In genomic region chrX:154008521-154008920, GRCh38 we compare ENCODE assay signal across 23 cellular contexts. TPM values are rescaled to one million over a fixed set of nuclear protein-coding genes. Genes with fewer than 3 reads are reported as not detected.
DNase-seq lines count a peak whose midpoint lies in the region; ATAC-seq, FAIRE-seq and TF ChIP-seq lines count a peak whose summit lies in the region.
"Had no signal": no experiment of that assay in that cellular context is flagged by ENCODE, and none has a peak within 500 bp of the region (broad histone marks: within the 10 kb centered on the region; RNA-seq: fewer than 3 reads in every experiment).

No MANE protein-coding gene starts in this region.

- H3K36me3 ChIP-seq in BLaER1 treated with 17β-estradiol and CSF1 and Interleukin-3, amounts not matched to agents 10 nM and 100 nM = peaks cover 18 to 38% (median 33%) of the 10 kb centered on the region in 11 experiments; a peak in 20 of 22 replicates
- 0 out of 2 replicates have a peak, but pooled peaks cover 2% of the 10 kb centered on the region for H3K36me3 ChIP-seq in KMS-11 (ENCODE audit: insufficient read depth)
- peaks cover 0 to 2% of the 10 kb centered on the region in 2 donors for H3K36me3 ChIP-seq in aorta (ENCODE audit: control insufficient read depth in 1 of 2, insufficient read depth in 2 of 2, low read length in 1 of 2)
- H3K36me3 ChIP-seq: adrenal gland, cardiac muscle cell, gastrocnemius medialis, pancreas, SJCRH30 had no signal

- no peak for TF ChIP-seq CTCF in KMS-11 (conservative IDR thresholded peaks at IDR 0.05; ENCODE audit: low read depth, low read length)

- in situ Hi-C loops in G401 (cut with HindIII; ENCODE audit: low sequenced_read_pairs) = no loop called here

- peaks cover 16% of the 10 kb centered on the region for H3K4me1 Mint-ChIP-seq in activated naive CD8-positive, alpha-beta T cell treated with anti-CD3 and anti-CD28 coated beads, Interleukin-2, amount 50 U/mL, for 24 hours
- H3K4me1 Mint-ChIP-seq in activated T-helper 2 cell treated with anti-CD3 and anti-CD28 coated beads, Interferon-gamma antibody, Interleukin-2, Interleukin-4, amounts not matched to agents 10 μg/mL and 5 μg/mL and 100 μg/mL, durations not matched to agents 14 hours and 24 hours and 36 hours (ENCODE audit: low read depth) = peaks cover 6% of the 10 kb centered on the region

- H3K4me3 ChIP-seq in BLaER1 treated with 17β-estradiol and CSF1 and Interleukin-3, amounts not matched to agents 10 nM and 100 nM = peak overlapping the region in 1 of 10 experiments; percentile 35; a peak in 2 of 20 replicates
- H3K4me3 ChIP-seq in KMS-11 (IDR thresholded peaks at IDR 0.05; ENCODE audit: insufficient read depth, low read depth, low read length) = no peak overlapping the region
- H3K4me3 ChIP-seq in aorta (ENCODE audit: low read length in 2 of 2) = no peak overlapping the region
- H3K4me3 ChIP-seq: adrenal gland, cardiac muscle cell, gastrocnemius medialis, pancreas, SJCRH30 had no signal

- peaks cover 0 to 8% (median 0%) of the 10 kb centered on the region in 11 experiments; a peak in 1 of 22 replicates for H3K9me3 ChIP-seq in BLaER1 treated with 17β-estradiol and CSF1 and Interleukin-3, amounts not matched to agents 10 nM and 100 nM (replicated peaks in 1 of 11)
- H3K9me3 ChIP-seq in aorta (ENCODE audit: control insufficient read depth, low read length) = no peaks in the 10 kb centered on the region
- H3K9me3 ChIP-seq: adrenal gland, Caco-2, gastrocnemius medialis, pancreas, SJCRH30 had no signal

- no peaks in the 10 kb centered on the region for H3K9me3 Mint-ChIP-seq in activated naive CD8-positive, alpha-beta T cell treated with anti-CD3 and anti-CD28 coated beads, Interleukin-2, amount 50 U/mL, for 24 hours
- no peaks in the 10 kb centered on the region for H3K9me3 Mint-ChIP-seq in activated T-helper 2 cell treated with anti-CD3 and anti-CD28 coated beads, Interferon-gamma antibody, Interleukin-2, Interleukin-4, amounts not matched to agents 10 μg/mL and 5 μg/mL and 100 μg/mL, durations not matched to agents 14 hours and 24 hours and 36 hours
- H3K9me3 Mint-ChIP-seq: activated T-helper 1 cell treated with anti-CD3 and anti-CD28 coated beads, Interleukin-12 subunit alpha, Interleukin-12 subunit beta, Interleukin-2, Interleukin-4 antibody, amounts not matched to agents 30 ng/mL and 10 ng/mL and 1 ng/mL, durations not matched to agents 14 hours and 24 hours and 36 hours; naive thymus-derived CD8-positive, alpha-beta T cell; type B pancreatic cell had no signal

- no peak for TF ChIP-seq POLR2A in GM12892 (IDR thresholded peaks at IDR 0.05; ENCODE audit: low read depth, low read length)

- intact Hi-C loops in activated T-helper 2 cell treated with anti-CD3 and anti-CD28 coated beads, Interferon-gamma antibody, Interleukin-2, Interleukin-4, amounts not matched to agents 10 μg/mL and 5 μg/mL and 100 μg/mL, durations not matched to agents 14 hours and 24 hours and 36 hours (cut with micrococcal nuclease) = no loop called here
- intact Hi-C loops in aorta (cut with DNase I) = no loop called here

- H3K27me3 ChIP-seq in BLaER1 treated with 17β-estradiol and CSF1 and Interleukin-3, amounts not matched to agents 10 nM and 100 nM = peaks cover 95 to 100% (median 99%) of the 10 kb centered on the region in 11 experiments
- no peaks in the 10 kb centered on the region for H3K27me3 ChIP-seq in KMS-11 (ENCODE audit: insufficient read depth, low read depth)
- H3K27me3 ChIP-seq in aorta (ENCODE audit: control insufficient read depth in 1 of 2, insufficient read depth in 2 of 2, low read length in 1 of 2) = no peaks in the 10 kb centered on the region
- H3K27me3 ChIP-seq: adrenal gland, cardiac muscle cell, gastrocnemius medialis, pancreas, SJCRH30 had no signal

- H3K27me3 Mint-ChIP-seq in activated naive CD8-positive, alpha-beta T cell treated with anti-CD3 and anti-CD28 coated beads, Interleukin-2, amount 50 U/mL, for 24 hours = no peaks in the 10 kb centered on the region
- no peaks in the 10 kb centered on the region for H3K27me3 Mint-ChIP-seq in activated T-helper 2 cell treated with anti-CD3 and anti-CD28 coated beads, Interferon-gamma antibody, Interleukin-2, Interleukin-4, amounts not matched to agents 10 μg/mL and 5 μg/mL and 100 μg/mL, durations not matched to agents 14 hours and 24 hours and 36 hours (ENCODE audit: low read depth)
- H3K27me3 Mint-ChIP-seq: naive thymus-derived CD8-positive, alpha-beta T cell; type B pancreatic cell had no signal

- H3K36me3 Mint-ChIP-seq in activated naive CD8-positive, alpha-beta T cell treated with anti-CD3 and anti-CD28 coated beads, Interleukin-2, amount 50 U/mL, for 24 hours (ENCODE audit: low read depth) = peaks cover 18% of the 10 kb centered on the region
- peaks cover 47% of the 10 kb centered on the region for H3K36me3 Mint-ChIP-seq in activated T-helper 2 cell treated with anti-CD3 and anti-CD28 coated beads, Interferon-gamma antibody, Interleukin-2, Interleukin-4, amounts not matched to agents 10 μg/mL and 5 μg/mL and 100 μg/mL, durations not matched to agents 14 hours and 24 hours and 36 hours (ENCODE audit: low read depth)

- H3K4me2 ChIP-seq in BLaER1 treated with 17β-estradiol and CSF1 and Interleukin-3, amounts not matched to agents 10 nM and 100 nM = peak overlapping the region; percentile 51 to 78 (median 68)
- H3K4me2 ChIP-seq in KMS-11 = peak overlapping the region; percentile 21; the same call in 1 of the 2 replicates

- ATAC-seq in activated naive CD8-positive, alpha-beta T cell treated with anti-CD3 and anti-CD28 coated beads, Interleukin-2, amount 50 U/mL, for 24 hours = no peak
- ATAC-seq in aorta (ENCODE audit: low FRiP score) = no peak
- ATAC-seq: gastrocnemius medialis; naive thymus-derived CD8-positive, alpha-beta T cell; pancreas had no signal

- no peaks in the 10 kb centered on the region for H3K79me2 ChIP-seq in KMS-11 (ENCODE audit: insufficient read depth, low read depth)

- peak overlapping the region; percentile 54 for H3K27ac Mint-ChIP-seq in activated naive CD8-positive, alpha-beta T cell treated with anti-CD3 and anti-CD28 coated beads, Interleukin-2, amount 50 U/mL, for 24 hours
- no peak overlapping the region for H3K27ac Mint-ChIP-seq in activated T-helper 2 cell treated with anti-CD3 and anti-CD28 coated beads, Interferon-gamma antibody, Interleukin-2, Interleukin-4, amounts not matched to agents 10 μg/mL and 5 μg/mL and 100 μg/mL, durations not matched to agents 14 hours and 24 hours and 36 hours
- H3K27ac Mint-ChIP-seq: type B pancreatic cell had no signal

- peak overlapping the region; percentile 21 to 61 (median 47); a peak in 13 of 22 replicates for H3K9ac ChIP-seq in BLaER1 treated with 17β-estradiol and CSF1 and Interleukin-3, amounts not matched to agents 10 nM and 100 nM
- H3K9ac ChIP-seq in KMS-11 = no peak overlapping the region; the same call in 1 of the 2 replicates

- peaks cover 0 to 72% (median 37%) of the 10 kb centered on the region in 11 experiments; a peak in 20 of 22 replicates for H4K20me1 ChIP-seq in BLaER1 treated with 17β-estradiol and CSF1 and Interleukin-3, amounts not matched to agents 10 nM and 100 nM
- no peaks in the 10 kb centered on the region for H4K20me1 ChIP-seq in KMS-11 (ENCODE audit: insufficient read depth)

- DNase-seq in GM18507 (ENCODE audit: extremely low spot score, insufficient read length, low read depth) (no peak), G401 (ENCODE audit: low spot score) (no peak), GM12892 (ENCODE audit: insufficient read length) (no peak), aorta (no peak)
- DNase-seq in activated naive CD8-positive, alpha-beta T cell treated with anti-CD3 and anti-CD28 coated beads, Interleukin-2, amount 50 U/mL, for 24 hours = no peak
- no peak for DNase-seq in activated T-helper 2 cell treated with anti-CD3 and anti-CD28 coated beads, Interferon-gamma antibody, Interleukin-2, Interleukin-4, amounts not matched to agents 10 μg/mL and 5 μg/mL and 100 μg/mL, durations not matched to agents 14 hours and 24 hours and 36 hours (ENCODE audit: low spot score)
- DNase-seq: adrenal gland; Caco-2; gastrocnemius medialis; HCEC 1CT; kidney glomerular epithelial cell; mesendoderm; naive thymus-derived CD8-positive, alpha-beta T cell; NCI-H2081 treated with DMSO at 0.1 percent for 48 hours; SJCRH30; T-helper 2 cell; WERI-Rb-1 had no signal

- H3K27ac ChIP-seq in BLaER1 treated with 17β-estradiol and CSF1 and Interleukin-3, amounts not matched to agents 10 nM and 100 nM = peak overlapping the region; percentile 32 to 85 (median 67); a peak in 19 of 22 replicates
- H3K27ac ChIP-seq in KMS-11 (peak overlapping the region; percentile 42; the same call in 1 of the 2 replicates), aorta (ENCODE audit: low read depth in 1 of 2, low read length in 2 of 2) (no peak overlapping the region)
- H3K27ac ChIP-seq: adrenal gland, cardiac muscle cell, pancreas, SJCRH30, WERI-Rb-1 had no signal

- H3K4me3 Mint-ChIP-seq in activated naive CD8-positive, alpha-beta T cell treated with anti-CD3 and anti-CD28 coated beads, Interleukin-2, amount 50 U/mL, for 24 hours = no peak overlapping the region
- no peak overlapping the region for H3K4me3 Mint-ChIP-seq in activated T-helper 2 cell treated with anti-CD3 and anti-CD28 coated beads, Interferon-gamma antibody, Interleukin-2, Interleukin-4, amounts not matched to agents 10 μg/mL and 5 μg/mL and 100 μg/mL, durations not matched to agents 14 hours and 24 hours and 36 hours (ENCODE audit: low read depth)
- H3K4me3 Mint-ChIP-seq: activated T-helper 1 cell treated with anti-CD3 and anti-CD28 coated beads, Interleukin-12 subunit alpha, Interleukin-12 subunit beta, Interleukin-2, Interleukin-4 antibody, amounts not matched to agents 30 ng/mL and 10 ng/mL and 1 ng/mL, durations not matched to agents 14 hours and 24 hours and 36 hours; type B pancreatic cell had no signal

- 74 to 79% methylated on average over 4 of the region's 4 CpGs for WGBS in aorta, 2 donors

- H2AFZ ChIP-seq in KMS-11 (ENCODE audit: low read depth) = no peak overlapping the region

- peak; percentile 76 for FAIRE-seq in GM18507 (lab: Jason Lieb, UNC)
- FAIRE-seq in GM12892 (lab: Jason Lieb, UNC) = no peak
- FAIRE-seq: pancreas had no signal

- H3K4me1 ChIP-seq in BLaER1 treated with 17β-estradiol and CSF1 and Interleukin-3, amounts not matched to agents 10 nM and 100 nM = peaks cover 73 to 98% (median 88%) of the 10 kb centered on the region in 10 experiments
- H3K4me1 ChIP-seq in KMS-11 (ENCODE audit: low read depth, poor library complexity, severe bottlenecking) = peaks cover 45% of the 10 kb centered on the region
- H3K4me1 ChIP-seq in aorta (ENCODE audit: control insufficient read depth in 1 of 2, insufficient read depth in 2 of 2, low read length in 2 of 2) = no peaks in the 10 kb centered on the region
- H3K4me1 ChIP-seq: Caco-2, SJCRH30 had no signal

RNA-seq across cellular contexts. Expression of gene IRAK1, which starts 11.2 kb away (rescaled TPM):
- total RNA-seq in G401 (2014; rRNA removed; shearing (Covaris generic)) = 140 and 144 TPM in 2 replicates
- 25.9 TPM for polyA plus RNA-seq in GM12892 (2012; ENCODE audit: missing spikeins)
- 150 and 151 TPM in 2 replicates for total RNA-seq in activated T-helper 2 cell treated with anti-CD3 and anti-CD28 coated beads, Interferon-gamma antibody, Interleukin-2, Interleukin-4, amounts not matched to agents 10 μg/mL and 5 μg/mL and 100 μg/mL, durations not matched to agents 14 hours and 24 hours and 36 hours
- 10 to 100 TPM; 62.3 to 78.3 TPM for total RNA-seq in aorta
- polyA plus RNA-seq in aorta = 10 to 100 TPM; 45.9 to 60.5 TPM

RNA-seq across cellular contexts. Expression of gene TMEM187, which starts 36.0 kb away (rescaled TPM):
- total RNA-seq in G401 (2014; rRNA removed; shearing (Covaris generic)) = 1.4 and 7.4 TPM in 2 replicates
- 2.2 TPM for polyA plus RNA-seq in GM12892 (2012; ENCODE audit: missing spikeins)
- 2.1 and 2.7 TPM in 2 replicates for total RNA-seq in activated T-helper 2 cell treated with anti-CD3 and anti-CD28 coated beads, Interferon-gamma antibody, Interleukin-2, Interleukin-4, amounts not matched to agents 10 μg/mL and 5 μg/mL and 100 μg/mL, durations not matched to agents 14 hours and 24 hours and 36 hours
- total RNA-seq in aorta = 1 to 10 TPM; 3.8 to 8.6 TPM
- 1 to 10 TPM; 2.5 to 6.3 TPM for polyA plus RNA-seq in aorta

RNA-seq across cellular contexts. Expression of gene HCFC1, which starts 36.9 kb away (rescaled TPM):
- total RNA-seq in G401 (2014; rRNA removed; shearing (Covaris generic)) = 12.4 and 16.1 TPM in 2 replicates
- 13.3 TPM for polyA plus RNA-seq in GM12892 (2012; ENCODE audit: missing spikeins)
- 107 and 108 TPM in 2 replicates for total RNA-seq in activated T-helper 2 cell treated with anti-CD3 and anti-CD28 coated beads, Interferon-gamma antibody, Interleukin-2, Interleukin-4, amounts not matched to agents 10 μg/mL and 5 μg/mL and 100 μg/mL, durations not matched to agents 14 hours and 24 hours and 36 hours
- total RNA-seq in aorta = 10 to 100 TPM; 41.6 to 41.8 TPM
- polyA plus RNA-seq in aorta = 10 to 100 TPM in 1 of 2 donors, 1 to 10 TPM in 1; 6.5 to 20.3 TPM

Comparison
In these comparisons a context has a peak if more than half of its experiments do, and no peak if none do; other contexts are left out.
1. H3K27ac ChIP-seq: peak in BLaER1 treated with 17β-estradiol and CSF1 and Interleukin-3, amounts not matched to agents 10 nM and 100 nM (11 of 11) and KMS-11 (single experiment); none in aorta (0 of 2).